ENCODE assay signal across 18 cellular contexts in genomic region chrX:152450076-152450475, GRCh38. TPM values are rescaled to one million over a fixed set of nuclear protein-coding genes. Genes with fewer than 3 reads are reported as not detected.
"Had no signal": no experiment of that assay in that cellular context is flagged by ENCODE, and none has a peak within 500 bp of the region (broad histone marks: within the 10 kb centered on the region; RNA-seq: fewer than 3 reads in every experiment).

No MANE protein-coding gene starts in this region.

- DNase-seq: activated B cell treated with CpG ODN at 0.5 μM for 24 hours; activated CD4-positive, alpha-beta T cell treated with anti-CD3 and anti-CD28 coated beads for 48 hours; activated CD8-positive, alpha-beta memory T cell treated with anti-CD3 and anti-CD28 coated beads, Interleukin-2, amount 50 U/mL, for 48 hours; activated CD8-positive, alpha-beta T cell treated with anti-CD3 and anti-CD28 coated beads for 36 hours; activated gamma-delta T cell treated with Interleukin-2 at 50 U/mL for 16 hours; activated naive CD8-positive, alpha-beta T cell treated with anti-CD3 and anti-CD28 coated beads for 36 hours; cortex of kidney; effector memory CD4-positive, alpha-beta T cell; foreskin melanocyte; naive thymus-derived CD4-positive, alpha-beta T cell; occipital lobe; stimulated activated CD4-positive, alpha-beta T cell treated with anti-CD3 and anti-CD28 coated beads, Interleukin-2, amount 100 ng/mL, for 48 hours; stimulated activated naive B cell treated with anti-CD40 and anti-IgM and Interleukin-4, amounts not matched to agents 10 μg/mL and 1 μg/mL and 100 μg/mL, for 72 hours; T-helper 2 cell; thyroid gland had no signal

- ATAC-seq: activated CD8-positive, alpha-beta T cell treated with anti-CD3 and anti-CD28 coated beads for 36 hours; left lobe of liver; mucosa of descending colon; naive thymus-derived CD4-positive, alpha-beta T cell; stimulated activated naive B cell treated with anti-CD40 and anti-IgM and Interleukin-4, amounts not matched to agents 10 μg/mL and 1 μg/mL and 100 μg/mL, for 72 hours had no signal

- H3K4me3 ChIP-seq: mucosa of descending colon, thyroid gland had no signal

- H3K27ac ChIP-seq: thyroid gland had no signal

- H3K36me3 ChIP-seq: thyroid gland had no signal

- H3K9me3 ChIP-seq: mucosa of descending colon, thyroid gland had no signal

- H3K4me1 ChIP-seq: thyroid gland had no signal

- H3K27me3 ChIP-seq: thyroid gland had no signal

RNA-seq across cellular contexts. Expression of gene GABRA3, which starts 1.0 kb away (rescaled TPM):
- total RNA-seq: activated B cell treated with CpG ODN at 0.5 μM for 24 hours; activated CD8-positive, alpha-beta T cell treated with anti-CD3 and anti-CD28 coated beads for 36 hours; activated naive CD8-positive, alpha-beta T cell treated with anti-CD3 and anti-CD28 coated beads for 36 hours; left lobe of liver; naive thymus-derived CD4-positive, alpha-beta T cell; posterior vena cava; thyroid gland had no signal
- polyA plus RNA-seq: naive thymus-derived CD4-positive, alpha-beta T cell had no signal
